Comparison of ENCODE assay signal across 1 cellular context in genomic region chr17:40483679-40484078, GRCh38.
TF ChIP-seq lines count a peak whose summit lies in the region.

No MANE protein-coding gene starts in this region.

TF ChIP-seq in IMR-90, 13 proteins besides CTCF, POLR2A, EP300 and RAD21:
- no peak for TF ChIP-seq ELK1 (IDR thresholded peaks at IDR 0.05; ENCODE audit: borderline replicate concordance, low read depth, low read length)
- TF ChIP-seq MXI1 (IDR thresholded peaks at IDR 0.05; ENCODE audit: borderline replicate concordance, low read depth, low read length): no peak
- TF ChIP-seq MAFK (IDR thresholded peaks at IDR 0.05; ENCODE audit: low read depth, low read length): no peak
- TF ChIP-seq RCOR1 (IDR thresholded peaks at IDR 0.05; ENCODE audit: insufficient replicate concordance, low read length): no peak
- TF ChIP-seq FOS (IDR thresholded peaks at IDR 0.05; ENCODE audit: low read depth, low read length): no peak
- no peak for TF ChIP-seq MAZ (IDR thresholded peaks at IDR 0.05; ENCODE audit: borderline replicate concordance, low read depth, low read length)
- no peak for TF ChIP-seq BHLHE40 (IDR thresholded peaks at IDR 0.05; ENCODE audit: low read depth, low read length)
- no peak for TF ChIP-seq CHD1 (IDR thresholded peaks at IDR 0.05; ENCODE audit: low read depth, low read length)
- no peak for TF ChIP-seq NFE2L2 (IDR thresholded peaks at IDR 0.05; ENCODE audit: low read depth, low read length)
- TF ChIP-seq RFX5 (IDR thresholded peaks at IDR 0.05; ENCODE audit: low read depth, low read length): no peak
- no peak for TF ChIP-seq CEBPB (IDR thresholded peaks at IDR 0.05; ENCODE audit: low read depth, low read length)
